In genomic region chr3:157856078-157856939, GRCh38 we compare ENCODE assay signal across 16 cellular contexts.
DNase-seq lines count a peak whose midpoint lies in the region; ATAC-seq and TF ChIP-seq lines count a peak whose summit lies in the region.
"Had no signal": no experiment of that assay in that cellular context is flagged by ENCODE, and none has a peak within 500 bp of the region (broad histone marks: within the 10 kb centered on the region; RNA-seq: fewer than 3 reads in every experiment).

No MANE protein-coding gene starts in this region.

- 13 to 23% (median 14%) methylated on average over 6 of the region's 6 CpGs for WGBS in ovary, 3 donors

- DNase-seq in NCI-H510A treated with DMSO at 0.1 percent for 48 hours (lab: John Stamatoyannopoulos, UW), result peak; percentile 17
- DNase-seq in NCI-H510A (lab: John Stamatoyannopoulos, UW), result no peak
- DNase-seq in NCI-H2029 treated with DMSO at 0.1 percent for 48 hours (lab: John Stamatoyannopoulos, UW), result peak; percentile 84
- peak; percentile 63 for DNase-seq in RWPE1 (ENCODE audit: low spot score)
- no peak for DNase-seq in progenitor cell of endocrine pancreas (ENCODE audit: low spot score, unreplicated experiment)
- DNase-seq in colonic mucosa, result no peak
- DNase-seq in ovary, result no peak
- DNase-seq: activated CD4-positive, alpha-beta memory T cell treated with anti-CD3 and anti-CD28 coated beads, Interleukin-2, amount 10 ng/mL, durations not matched to agents 7 days and 5 days; activated effector memory CD4-positive, alpha-beta T cell treated with Interleukin-2 at 50 U/mL for 16 hours; CD8-positive, alpha-beta memory T cell; effector CD4-positive, alpha-beta T cell; NCI-H446 had no signal

- H3K27me3 ChIP-seq in colonic mucosa (no peaks in the 10 kb centered on the region), ovary (no peaks in the 10 kb centered on the region)

- intact Hi-C loops in colonic mucosa (cut with DNase I) (no loop called here), ovary (cut with DNase I) (no loop called here)

- POLR2A ChIA-PET in RWPE1 (lab: Yijun Ruan, JAX; ENCODE audit: low non-redundant PET), result no interaction called here

- H3K36me3 ChIP-seq in colonic mucosa (no peaks in the 10 kb centered on the region), ovary (no peaks in the 10 kb centered on the region)

- H3K27ac ChIP-seq in RWPE1 (no peak overlapping the region), colonic mucosa (no peak overlapping the region), ovary (no peak overlapping the region)
- H3K27ac ChIP-seq: A549 had no signal

- peaks cover 27% of the 10 kb centered on the region for H3K4me1 Mint-ChIP-seq in progenitor cell of endocrine pancreas (ENCODE audit: low read depth)
- H3K4me1 Mint-ChIP-seq: activated CD4-positive, alpha-beta memory T cell treated with anti-CD3 and anti-CD28 coated beads, Interleukin-2, amount 10 ng/mL, durations not matched to agents 7 days and 5 days; CD8-positive, alpha-beta memory T cell; IgD-negative memory B cell had no signal

- no peak for TF ChIP-seq POLR2A in ovary (IDR thresholded peaks at IDR 0.05)

- TF ChIP-seq CTCF in RWPE1 (conservative IDR thresholded peaks at IDR 0.05; ENCODE audit: low read depth) (no peak), progenitor cell of endocrine pancreas (IDR thresholded peaks at IDR 0.05; ENCODE audit: unreplicated experiment) (no peak), colonic mucosa (IDR thresholded peaks at IDR 0.05) (no peak), ovary (IDR thresholded peaks at IDR 0.05) (no peak)

- H3K27me3 Mint-ChIP-seq in progenitor cell of endocrine pancreas, result no peaks in the 10 kb centered on the region
- H3K27me3 Mint-ChIP-seq: activated CD4-positive, alpha-beta memory T cell treated with anti-CD3 and anti-CD28 coated beads, Interleukin-2, amount 10 ng/mL, durations not matched to agents 7 days and 5 days; IgD-negative memory B cell had no signal

- no peak overlapping the region for H3K4me3 Mint-ChIP-seq in progenitor cell of endocrine pancreas (ENCODE audit: low read depth)
- H3K4me3 Mint-ChIP-seq: activated CD4-positive, alpha-beta memory T cell treated with anti-CD3 and anti-CD28 coated beads, Interleukin-2, amount 10 ng/mL, durations not matched to agents 7 days and 5 days; CD8-positive, alpha-beta memory T cell; IgD-negative memory B cell had no signal

- peak overlapping the region; percentile 23 for H3K27ac Mint-ChIP-seq in progenitor cell of endocrine pancreas
- H3K27ac Mint-ChIP-seq: activated CD4-positive, alpha-beta memory T cell treated with anti-CD3 and anti-CD28 coated beads, Interleukin-2, amount 10 ng/mL, durations not matched to agents 7 days and 5 days; CD8-positive, alpha-beta memory T cell; IgD-negative memory B cell had no signal

- H3K4me3 ChIP-seq in colonic mucosa (no peak overlapping the region), ovary (no peak overlapping the region)
- H3K4me3 ChIP-seq: A549 had no signal

- H3K4me1 ChIP-seq in colonic mucosa, result no peaks in the 10 kb centered on the region
- H3K4me1 ChIP-seq in ovary (ENCODE audit: insufficient read depth), result peaks cover 2% of the 10 kb centered on the region
- H3K4me1 ChIP-seq: A549 had no signal

- peaks cover 9% of the 10 kb centered on the region for H3K9me3 Mint-ChIP-seq in progenitor cell of endocrine pancreas (ENCODE audit: low read depth)
- H3K9me3 Mint-ChIP-seq: activated CD4-positive, alpha-beta memory T cell treated with anti-CD3 and anti-CD28 coated beads, Interleukin-2, amount 10 ng/mL, durations not matched to agents 7 days and 5 days; CD8-positive, alpha-beta memory T cell; IgD-negative memory B cell had no signal

- H3K36me3 Mint-ChIP-seq in progenitor cell of endocrine pancreas (ENCODE audit: insufficient read depth), result peaks cover 6% of the 10 kb centered on the region
- H3K36me3 Mint-ChIP-seq: CD8-positive, alpha-beta memory T cell; IgD-negative memory B cell had no signal

- H3K9me3 ChIP-seq in colonic mucosa (no peaks in the 10 kb centered on the region), ovary (no peaks in the 10 kb centered on the region)

- CTCF ChIA-PET in RWPE1 (lab: Yijun Ruan, JAX), result interaction anchor here (0.6 to 0.9 kb wide), 2 partner anchors 164 to 409 kb away, joined by 3 to 4 read pairs; no protein-coding TSS in a partner anchor

- H3K9ac ChIP-seq in colonic mucosa (ENCODE audit: low read depth in 2 of 2, low read length in 2 of 2), result no peak overlapping the region

- ATAC-seq in GM21515 (IDR thresholded peaks at IDR 0.05; ENCODE audit: unreplicated experiment), result no peak
- ATAC-seq: A549, Right ventricle myocardium inferior had no signal

- TF ChIP-seq EP300 in ovary (IDR thresholded peaks at IDR 0.05), result no peak

Comparison
In these comparisons a context has a peak if more than half of its experiments do, and no peak if none do; other contexts are left out.
1. DNase-seq: peak in NCI-H510A treated with DMSO at 0.1 percent for 48 hours (single experiment), NCI-H2029 treated with DMSO at 0.1 percent for 48 hours (single experiment) and RWPE1 (single experiment); none in NCI-H510A (single experiment), progenitor cell of endocrine pancreas (single experiment), colonic mucosa (single experiment) and ovary (0 of 5).